Comparison of ENCODE assay signal across 9 cellular contexts in the genomic region with DNA sequence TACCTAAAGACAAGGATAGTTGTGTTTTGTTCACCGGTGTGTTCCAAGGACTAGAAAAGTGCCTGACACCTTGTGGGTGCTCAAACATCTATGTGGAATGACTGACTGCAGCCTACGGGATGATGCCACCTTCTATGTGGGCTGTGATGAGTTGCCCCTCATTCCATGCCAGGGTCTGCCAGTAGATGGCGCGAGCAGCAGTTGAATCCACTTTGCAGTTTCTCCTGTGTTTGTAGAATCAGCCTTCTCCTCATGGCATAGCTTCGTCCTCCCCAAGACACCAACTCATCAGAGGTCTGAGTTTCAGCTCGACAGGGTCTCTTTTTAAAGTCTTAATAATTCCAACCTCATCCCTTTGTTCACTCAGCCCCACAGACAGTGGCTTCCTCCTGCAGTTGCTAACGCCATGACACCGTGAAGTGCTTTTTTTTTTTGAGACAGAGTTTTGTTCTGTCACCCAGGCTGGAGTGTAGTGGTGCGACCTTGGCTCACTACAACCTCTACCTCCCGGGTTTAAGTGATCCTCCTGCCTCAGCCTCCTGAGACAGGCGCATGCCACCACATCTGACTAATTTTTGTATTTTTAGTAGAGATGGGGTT.
DNase-seq lines count a peak whose midpoint lies in the region; ATAC-seq, FAIRE-seq and TF ChIP-seq lines count a peak whose summit lies in the region.
"Had no signal": no experiment of that assay in that cellular context is flagged by ENCODE, and none has a peak within 500 bp of the region (broad histone marks: within the 10 kb centered on the region; RNA-seq: fewer than 3 reads in every experiment).

No MANE protein-coding gene starts in this region.

- 37 to 45% (median 42%) methylated on average over 11 of the region's 11 CpGs for WGBS in small intestine, 3 donors

- H3K79me2 ChIP-seq in PC-9 (ENCODE audit: low read depth), result no peaks in the 10 kb centered on the region

- peaks cover 8% of the 10 kb centered on the region; the same call in 1 of the 2 replicates for H3F3A ChIP-seq in PC-9 (ENCODE audit: insufficient read depth, low read depth)

- TF ChIP-seq CTCF in PC-9 (conservative IDR thresholded peaks at IDR 0.05), result peak; percentile 74
- TF ChIP-seq CTCF in right atrium auricular region (IDR thresholded peaks at IDR 0.05), result peak; percentile 21 to 60

- H3K27me3 ChIP-seq in PC-9 (ENCODE audit: insufficient read depth, low read depth) (no peaks in the 10 kb centered on the region), right atrium auricular region (no peaks in the 10 kb centered on the region), small intestine (ENCODE audit: control insufficient read depth in 2 of 2, insufficient read depth in 2 of 2, low read length in 2 of 2) (no peaks in the 10 kb centered on the region)

- no peaks in the 10 kb centered on the region for H3K9me2 ChIP-seq in PC-9 (ENCODE audit: insufficient read depth)

- H3K4me2 ChIP-seq in PC-9, result no peak overlapping the region

- intact Hi-C loops in PC-9 (cut with micrococcal nuclease; ENCODE audit: unreplicated experiment), result loop anchor here (1.0 kb wide), 2 partner anchors 152 to 399 kb away; no protein-coding TSS in a partner anchor

- H3K9me3 ChIP-seq in PC-9 (ENCODE audit: insufficient read depth, low read depth), result no peaks in the 10 kb centered on the region; the same call in 1 of the 2 replicates
- peaks cover 0 to 6% of the 10 kb centered on the region in 2 donors for H3K9me3 ChIP-seq in right atrium auricular region
- H3K9me3 ChIP-seq in small intestine (ENCODE audit: control insufficient read depth, low read depth), result no peaks in the 10 kb centered on the region

- no peaks in the 10 kb centered on the region for H4K20me1 ChIP-seq in PC-9 (ENCODE audit: insufficient read depth)

- peak; percentile 9 to 45 for DNase-seq in activated CD4-positive, alpha-beta T cell treated with anti-CD3 and anti-CD28 coated beads for 24 hours (ENCODE audit: low read depth in 2 of 2)
- no peak for DNase-seq in activated CD4-positive, alpha-beta T cell treated with anti-CD3 and anti-CD28 coated beads for 1 hour
- DNase-seq in HUDEP-2 (lab: John Stamatoyannopoulos, UW; ENCODE audit: unreplicated experiment in 76 of 76) (peak in 49 of 76 experiments; percentile 2 to 50 (median 16)), PC-9 (peak; percentile 46 to 68), right atrium auricular region (ENCODE audit: low spot score) (no peak), small intestine (peak; percentile 68)
- peak; percentile 43 for DNase-seq in activated naive CD4-positive, alpha-beta T cell treated with anti-CD3 and anti-CD28 coated beads, Interleukin-2, amount 50 U/mL, for 16 hours

- H3K4me1 ChIP-seq in PC-9 (replicated peaks; ENCODE audit: insufficient read depth) (no peaks in the 10 kb centered on the region), right atrium auricular region (no peaks in the 10 kb centered on the region), small intestine (ENCODE audit: control insufficient read depth in 2 of 2, insufficient read depth in 1 of 2, low read depth in 1 of 2, low read length in 1 of 2) (no peaks in the 10 kb centered on the region)

- FAIRE-seq in small intestine (lab: Jason Lieb, UNC), result no peak
- FAIRE-seq: frontal cortex had no signal

- CTCF ChIA-PET in PC-9 (lab: Charles Lee), result interaction anchor here (0.6 to 1.6 kb wide), 4 partner anchors 31 to 410 kb away, joined by 3 to 8 read pairs (median 3); no protein-coding TSS in a partner anchor

- H3K36me3 ChIP-seq in PC-9 (ENCODE audit: low read depth), result no peaks in the 10 kb centered on the region
- no peaks in the 10 kb centered on the region for H3K36me3 ChIP-seq in right atrium auricular region
- H3K36me3 ChIP-seq in small intestine (ENCODE audit: control insufficient read depth in 2 of 2, insufficient read depth in 2 of 2, low read length in 2 of 2), result no peaks in the 10 kb centered on the region

- no peak overlapping the region for H2AFZ ChIP-seq in PC-9

- no TSS peak for BruUV-seq in PC-9 (replicated peaks; lab: Mats Ljungman, UMichigan)

- H3K4me3 ChIP-seq in PC-9, result no peak overlapping the region
- no peak overlapping the region for H3K4me3 ChIP-seq in right atrium auricular region
- H3K4me3 ChIP-seq in small intestine (ENCODE audit: low read depth in 1 of 2, low read length in 2 of 2), result no peak overlapping the region

- H3K27ac ChIP-seq in PC-9, result no peak overlapping the region
- no peak overlapping the region for H3K27ac ChIP-seq in right atrium auricular region
- no peak overlapping the region for H3K27ac ChIP-seq in small intestine (ENCODE audit: low read depth in 1 of 2, low read length in 1 of 2)

- POLR2A ChIA-PET in PC-9 (lab: Charles Lee; ENCODE audit: unreplicated experiment), result no interaction called here

- ATAC-seq in GM19467 (IDR thresholded peaks at IDR 0.05; ENCODE audit: unreplicated experiment), result no peak

Comparison
In these comparisons a context has a peak if more than half of its experiments do, and no peak if none do; other contexts are left out.
1. DNase-seq: peak in activated CD4-positive, alpha-beta T cell treated with anti-CD3 and anti-CD28 coated beads for 24 hours (2 of 2), HUDEP-2 (49 of 76), PC-9 (2 of 2), activated naive CD4-positive, alpha-beta T cell treated with anti-CD3 and anti-CD28 coated beads, Interleukin-2, amount 50 U/mL, for 16 hours (single experiment) and small intestine (single experiment); none in activated CD4-positive, alpha-beta T cell treated with anti-CD3 and anti-CD28 coated beads for 1 hour (single experiment) and right atrium auricular region (single experiment).